Comparison of ENCODE assay signal across 23 cellular contexts in the genomic region with DNA sequence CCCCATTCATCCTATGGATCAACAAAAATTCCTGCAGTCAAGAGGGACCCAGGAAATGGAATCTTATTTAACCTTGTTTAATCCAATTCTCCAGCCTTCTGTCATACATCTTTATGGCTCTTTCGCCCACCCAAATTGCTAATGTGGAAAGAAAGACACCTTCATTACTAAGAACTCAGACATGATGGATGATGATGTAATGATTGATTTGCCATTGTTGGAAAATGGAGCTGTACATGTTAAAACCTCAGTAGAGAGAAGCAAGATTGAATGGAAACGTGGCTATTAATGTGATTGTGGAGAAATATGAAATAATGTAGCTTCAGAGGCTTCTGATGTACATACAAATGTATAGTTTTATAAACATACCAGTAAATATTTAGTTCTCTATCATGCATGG. TPM values are rescaled to one million over a fixed set of nuclear protein-coding genes. Genes with fewer than 3 reads are reported as not detected.
A peak's percentile ranks its signal among the peaks of the same experiment; 100 is the strongest.
DNase-seq lines count a peak whose midpoint lies in the region; ATAC-seq, FAIRE-seq and TF ChIP-seq lines count a peak whose summit lies in the region.
"Had no signal": no experiment of that assay in that cellular context is flagged by ENCODE, and none has a peak within 500 bp of the region (broad histone marks: within the 10 kb centered on the region; RNA-seq: fewer than 3 reads in every experiment).

No MANE protein-coding gene starts in this region.

- H3K27me3 ChIP-seq in GM12878 (replicated peaks in 1 of 2; ENCODE audit: control insufficient read depth in 2 of 2, insufficient read depth in 2 of 2, low read length in 1 of 2) (no peaks in the 10 kb centered on the region), neuronal stem cell (ENCODE audit: control insufficient read depth in 3 of 3, insufficient read depth in 3 of 3, low read depth in 1 of 3, low read length in 3 of 3) (peaks cover 0 to 68% (median 0%) of the 10 kb centered on the region in 3 experiments)
- H3K27me3 ChIP-seq: BLaER1 treated with 17β-estradiol and CSF1 and Interleukin-3, amounts not matched to agents 10 nM and 100 nM had no signal

- H3K27ac ChIP-seq in GM12878 (ENCODE audit: control insufficient read depth, insufficient read depth) (no peak overlapping the region), neuronal stem cell (replicated peaks; ENCODE audit: low read length) (no peak overlapping the region)
- H3K27ac ChIP-seq: A549; BLaER1 treated with 17β-estradiol and CSF1 and Interleukin-3, amounts not matched to agents 10 nM and 100 nM had no signal

- no peak overlapping the region for H3K23ac ChIP-seq in neuronal stem cell (ENCODE audit: low read depth, low read length, poor library complexity)

- no peak for TF ChIP-seq POLR2A in GM12878 (IDR thresholded peaks at IDR 0.05; ENCODE audit: low read depth, low read length)

- ATAC-seq in GM12878 (no peak), GM18519 (IDR thresholded peaks at IDR 0.05; ENCODE audit: low FRiP score, unreplicated experiment) (no peak), HG03439 (IDR thresholded peaks at IDR 0.05; ENCODE audit: unreplicated experiment) (no peak)
- ATAC-seq: A549 had no signal

- TF ChIP-seq RAD21 in GM12878 (IDR thresholded peaks at IDR 0.05; ENCODE audit: insufficient read depth, low read depth, low read length): no peak

- POLR2A ChIA-PET in HEK293T (lab: Yijun Ruan, JAX) (interaction anchor here (0.6 kb wide), 1 partner anchor 9 kb away, joined by 3 read pairs; no protein-coding TSS in a partner anchor), GM12878 (lab: Charles Lee) (no interaction called here)

- H3K4me1 ChIP-seq in GM12878 (ENCODE audit: control insufficient read depth, insufficient read depth, low read length): no peaks in the 10 kb centered on the region
- no peaks in the 10 kb centered on the region for H3K4me1 ChIP-seq in neuronal stem cell (ENCODE audit: control insufficient read depth in 2 of 2, insufficient read depth in 1 of 2, low read depth in 1 of 2, low read length in 2 of 2)
- H3K4me1 ChIP-seq: A549; BE2C; BLaER1 treated with 17β-estradiol and CSF1 and Interleukin-3, amounts not matched to agents 10 nM and 100 nM; HAP-1 had no signal

- H3K14ac ChIP-seq in neuronal stem cell (ENCODE audit: low read length): no peak overlapping the region

- in situ Hi-C loops in GM12878 (cut with MboI): no loop called here

- DNase-seq in COLO829 (ENCODE audit: low spot score): peak; percentile 88
- DNase-seq in HEK293T (ENCODE audit: extremely low spot score): no peak
- DNase-seq in GM12878 (ENCODE audit: low read depth, low spot score): no peak
- DNase-seq in neuronal stem cell (ENCODE audit: low spot score): no peak
- DNase-seq: 8988T; ACHN; AML-193; BE2C; Calu3; CD4-positive, alpha-beta T cell; CD8-positive, alpha-beta memory T cell; COR-L47; DMS53; DMS79 treated with DMSO at 0.1 percent for 48 hours; GOT3 had no signal

- H4K8ac ChIP-seq in neuronal stem cell (ENCODE audit: low read depth, low read length): no peak overlapping the region

- intact Hi-C loops in GM12878 (cut with micrococcal nuclease; ENCODE audit: unreplicated experiment): no loop called here

- CTCF ChIA-PET in HEK293T (lab: Yijun Ruan, JAX): interaction anchor here (3.6 kb wide), 1 partner anchor 16 kb away, joined by 13 read pairs; no protein-coding TSS in a partner anchor
- CTCF ChIA-PET in GM12878 (lab: Yijun Ruan, JAX): interaction anchor here (0.6 to 4.8 kb wide), 8 partner anchors 9 to 164 kb away, joined by 3 to 36 read pairs (median 3); no protein-coding TSS in a partner anchor

- H3K9me3 ChIP-seq in GM12878 (replicated peaks; ENCODE audit: control insufficient read depth, insufficient read depth, low read length) (no peaks in the 10 kb centered on the region), neuronal stem cell (replicated peaks in 1 of 2; ENCODE audit: control insufficient read depth in 2 of 2, insufficient read depth in 1 of 2, low read depth in 1 of 2, low read length in 2 of 2) (peaks cover 0 to 3% of the 10 kb centered on the region in 2 donors)
- H3K9me3 ChIP-seq: A549; BE2C; BLaER1 treated with 17β-estradiol and CSF1 and Interleukin-3, amounts not matched to agents 10 nM and 100 nM; HAP-1 had no signal

- no peak overlapping the region for H4K91ac ChIP-seq in neuronal stem cell (ENCODE audit: low read depth, low read length, poor library complexity)

- SMC1A ChIA-PET in GM12878 (lab: Charles Lee; ENCODE audit: uncharacterized antibody, unreplicated experiment): interaction anchor here (0.9 to 5.7 kb wide), 10 partner anchors 10 to 189 kb away, joined by 3 to 41 read pairs (median 5); a partner anchor contains a TSS

- no peak overlapping the region for H2BK120ac ChIP-seq in neuronal stem cell (ENCODE audit: low read depth, low read length)

- no peak for FAIRE-seq in GM12878 (lab: Jason Lieb, UNC)
- FAIRE-seq: A549, G401.6, H54 had no signal

- no peak overlapping the region for H2BK15ac ChIP-seq in neuronal stem cell (ENCODE audit: low read length)

- no peak for TF ChIP-seq EP300 in GM12878 (IDR thresholded peaks at IDR 0.05; ENCODE audit: borderline replicate concordance in 1 of 2, control insufficient read depth in 1 of 2, low read depth in 2 of 2, low read length in 2 of 2)

- RAD21 ChIA-PET in GM12878 (lab: Charles Lee; ENCODE audit: unreplicated experiment): interaction anchor here (1.4 to 2.3 kb wide), 3 partner anchors 13 to 25 kb away, joined by 3 to 6 read pairs (median 4); no protein-coding TSS in a partner anchor

- H3K18ac ChIP-seq in neuronal stem cell (ENCODE audit: low read length): no peak overlapping the region

- no peak overlapping the region for H2AFZ ChIP-seq in GM12878 (ENCODE audit: control insufficient read depth, low read depth, low read length)
- H2AFZ ChIP-seq in neuronal stem cell (ENCODE audit: low read length): no peak overlapping the region

- H3K4ac ChIP-seq in neuronal stem cell (ENCODE audit: low read length): no peak overlapping the region

- H2BK12ac ChIP-seq in neuronal stem cell (ENCODE audit: low read length): no peak overlapping the region

- H3K4me2 ChIP-seq in GM12878 (ENCODE audit: control insufficient read depth, insufficient read depth) (no peak overlapping the region), neuronal stem cell (ENCODE audit: insufficient read depth, low read length, poor library complexity, severe bottlenecking) (no peak overlapping the region)
- H3K4me2 ChIP-seq: A549; BLaER1 treated with 17β-estradiol and CSF1 and Interleukin-3, amounts not matched to agents 10 nM and 100 nM had no signal

- H3K9ac ChIP-seq in GM12878 (ENCODE audit: control insufficient read depth, insufficient read depth, low read length) (no peak overlapping the region), neuronal stem cell (ENCODE audit: low read depth, low read length, poor library complexity) (no peak overlapping the region)
- H3K9ac ChIP-seq: BLaER1 treated with 17β-estradiol and CSF1 and Interleukin-3, amounts not matched to agents 10 nM and 100 nM had no signal

- no TSS peak for BruUV-seq in GM12878 (replicated peaks; lab: Mats Ljungman, UMichigan)

- WGBS in GM12878 (ENCODE audit: insufficient coverage, insufficient replicate concordance, low lambda C conversion rate, missing lambda C conversion rate): 0% methylated on average over 2 of the region's 2 CpGs
- no CpG with 5 or more reads among the region's 2 CpGs for WGBS in neuronal stem cell (ENCODE audit: extremely low coverage in 2 of 2, insufficient read length in 2 of 2, insufficient replicate concordance in 1 of 2), 2 donors

- H3K36me3 ChIP-seq in GM12878 (ENCODE audit: control insufficient read depth in 2 of 2, insufficient read depth in 2 of 2, low read length in 1 of 2) (no peaks in the 10 kb centered on the region), neuronal stem cell (replicated peaks in 1 of 2; ENCODE audit: control insufficient read depth in 2 of 2, insufficient read depth in 2 of 2, low read length in 2 of 2) (no peaks in the 10 kb centered on the region)
- H3K36me3 ChIP-seq: BE2C; BLaER1 treated with 17β-estradiol and CSF1 and Interleukin-3, amounts not matched to agents 10 nM and 100 nM; HAP-1 had no signal

- no peak for TF ChIP-seq CTCF in GM12878 (IDR thresholded peaks at IDR 0.05 in 2 of 3, conservative IDR thresholded peaks at IDR 0.05 in 1 of 3; ENCODE audit: control insufficient read depth in 2 of 3, extremely low read depth in 1 of 3, insufficient read depth in 1 of 3, low read depth in 3 of 3, low read length in 3 of 3)

- no peaks in the 10 kb centered on the region for H3K79me2 ChIP-seq in GM12878 (ENCODE audit: control insufficient read depth, insufficient read depth, low read length)

- H3K79me1 ChIP-seq in neuronal stem cell (ENCODE audit: low read depth, low read length): no peaks in the 10 kb centered on the region

- no peak overlapping the region for H2BK5ac ChIP-seq in neuronal stem cell (ENCODE audit: low read length)

- H3K4me3 ChIP-seq in GM12878 (no peak overlapping the region), neuronal stem cell (ENCODE audit: low read length in 2 of 2) (no peak overlapping the region)
- H3K4me3 ChIP-seq: A549; BLaER1 treated with 17β-estradiol and CSF1 and Interleukin-3, amounts not matched to agents 10 nM and 100 nM; HAP-1 had no signal

- H4K20me1 ChIP-seq in GM12878 (ENCODE audit: control insufficient read depth, insufficient read depth): no peaks in the 10 kb centered on the region
- H4K20me1 ChIP-seq: BLaER1 treated with 17β-estradiol and CSF1 and Interleukin-3, amounts not matched to agents 10 nM and 100 nM had no signal

- H2AK5ac ChIP-seq in neuronal stem cell (ENCODE audit: low read depth, low read length): no peak overlapping the region

TF ChIP-seq in HEK293T, 16 proteins besides CTCF, POLR2A, EP300 and RAD21 (continues in another document):
- no peak for TF ChIP-seq ZNF384 (IDR thresholded peaks at IDR 0.05)

TF ChIP-seq in GM12878, 131 proteins besides CTCF, POLR2A, EP300 and RAD21 (continues in another document):
- 0 out of 2 replicates have a peak, but pooled peaks have one; percentile 17 for TF ChIP-seq ATF7 (IDR thresholded peaks at IDR 0.05; ENCODE audit: low read depth)

RNA-seq across cellular contexts. Expression of a gene that starts 15.7 kb away (rescaled TPM):
- 176 and 181 TPM in 2 replicates for total RNA-seq in GM12878 (2013; cell fraction: nucleolus; rRNA removed)
- total RNA-seq in GM12878 (2014; rRNA removed) (2.5 and 3.0 TPM in 2 replicates), GM12878 (2014; rRNA removed; fragmentation: Illumina TruSeq; extraction: Trizol) (2.3 and 2.4 TPM in 2 replicates), GM12878 (2021) (3.0 and 3.2 TPM in 2 replicates)
- 0.09 TPM for polyA plus RNA-seq in GM12878 (2011; ENCODE audit: low read depth)
- polyA plus RNA-seq in GM12878 (2011; rRNA removed) (20.7 and 22.2 TPM in 2 replicates), GM12878 (2014; fragmentation: Illumina TruSeq; extraction: Trizol) (1.7 and 2.0 TPM in 2 replicates), GM12878 (2014; fragmentation: Nextera tagmentation; extraction: Ambion mirVana) (under 1 TPM; 0.29 to 0.42 TPM), GM12878 (2014; rRNA removed) (1.0 and 1.3 TPM in 2 replicates), GM12878 (2016; fragmentation: Nextera tagmentation; extraction: Ambion mirVana) (under 1 TPM; 0.62 to 0.72 TPM)
- polyA plus RNA-seq in GM12878 (2011; cell fraction: cytosol; rRNA removed): 13.0 and 15.2 TPM in 2 replicates
- 26.3 and 30.4 TPM in 2 replicates for polyA plus RNA-seq in GM12878 (2011; cell fraction: nucleus; rRNA removed)
- polyA plus RNA-seq in GM12878 (2012): 0.05 and 0.06 TPM in 2 replicates
- polyA minus RNA-seq in GM12878 (2011; rRNA and poly(A)+ RNA removed): 77.6 and 83.6 TPM in 2 replicates
- polyA minus RNA-seq in GM12878 (2011; cell fraction: cytosol; rRNA and poly(A)+ RNA removed): 24.1 and 26.8 TPM in 2 replicates
- 86.3 and 180 TPM in 2 replicates for polyA minus RNA-seq in GM12878 (2011; cell fraction: nucleus; rRNA and poly(A)+ RNA removed)
- polyA plus RNA-seq in neuronal stem cell (2013, experiment 1 of 2): 21.8 TPM
- 22.1 TPM for polyA plus RNA-seq in neuronal stem cell (2013, experiment 2 of 2)
- total RNA-seq: CD8-positive, alpha-beta memory T cell had no signal
- polyA plus RNA-seq: CD14-positive monocyte; CD8-positive, alpha-beta memory T cell had no signal
